Comparison of ENCODE assay signal across 8 cellular contexts in the genomic region with DNA sequence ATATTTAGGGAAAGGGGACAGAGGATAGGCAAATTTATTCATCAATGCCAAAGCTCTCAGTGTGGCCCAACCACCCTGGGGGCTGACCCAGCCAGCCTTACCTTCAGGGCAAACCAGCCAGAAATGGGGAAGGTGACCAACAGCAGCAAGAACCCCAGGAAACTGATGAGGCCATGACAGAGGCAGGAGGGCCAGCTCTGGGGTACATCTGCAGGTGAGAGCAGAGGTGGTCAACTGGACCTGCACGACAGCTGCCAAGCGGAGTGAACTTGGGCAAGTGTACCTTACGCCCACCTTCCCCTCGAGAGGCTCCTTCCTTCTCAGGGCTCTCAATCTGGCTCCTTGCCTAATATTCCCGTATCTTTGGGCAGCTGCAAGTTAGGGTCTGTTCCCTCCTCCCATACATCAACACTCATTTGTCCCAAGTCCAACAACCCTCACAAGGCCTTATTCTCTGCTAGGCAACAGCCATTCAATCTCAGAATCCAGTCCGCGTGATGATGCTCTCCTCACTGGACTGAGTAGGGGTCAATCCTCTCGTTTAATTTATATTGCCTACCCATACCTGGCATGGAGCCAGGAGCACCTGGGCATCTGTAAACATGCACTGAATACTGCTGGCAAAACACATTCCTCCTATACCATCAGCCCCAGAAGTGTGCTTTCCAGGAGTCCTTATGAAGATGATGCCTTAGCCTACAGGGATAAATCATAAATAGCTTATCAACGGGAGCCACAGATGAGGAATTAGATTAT. TPM values are rescaled to one million over a fixed set of nuclear protein-coding genes. Genes with fewer than 3 reads are reported as not detected.
A peak's percentile ranks its signal among the peaks of the same experiment; 100 is the strongest.
DNase-seq lines count a peak whose midpoint lies in the region; ATAC-seq and TF ChIP-seq lines count a peak whose summit lies in the region.

No MANE protein-coding gene starts in this region.

- H3K14ac ChIP-seq in IMR-90 (replicated peaks; ENCODE audit: low read depth, low read length): no peak overlapping the region

- TF ChIP-seq RAD21 in IMR-90 (IDR thresholded peaks at IDR 0.05; ENCODE audit: low read length): no peak

- H3K27ac Mint-ChIP-seq in neural crest cell (ENCODE audit: unreplicated experiment): no peak overlapping the region

- TF ChIP-seq CTCF in A673 (conservative IDR thresholded peaks at IDR 0.05; ENCODE audit: low read depth, low read length): no peak
- no peak for TF ChIP-seq CTCF in IMR-90 (conservative IDR thresholded peaks at IDR 0.05; ENCODE audit: low read depth, low read length)
- TF ChIP-seq CTCF in mammary epithelial cell (conservative IDR thresholded peaks at IDR 0.05 in 1 of 2, IDR thresholded peaks at IDR 0.05 in 1 of 2; ENCODE audit: extremely low read depth in 1 of 2, insufficient read depth in 1 of 2, low read depth in 1 of 2, low read length in 2 of 2): no peak
- no peak for TF ChIP-seq CTCF in neural crest cell (conservative IDR thresholded peaks at IDR 0.05)
- TF ChIP-seq CTCF in body of pancreas (IDR thresholded peaks at IDR 0.05): no peak

- H3K27ac ChIP-seq in A673 (ENCODE audit: low read depth, low read length, poor library complexity, severe bottlenecking) (no peak overlapping the region), IMR-90 (ENCODE audit: insufficient read depth, low read length) (no peak overlapping the region), mammary epithelial cell (ENCODE audit: insufficient read depth, low read depth, low read length) (peak overlapping the region; percentile 11), body of pancreas (peak overlapping the region in 2 of 4 donors; percentile 73 to 77)

- peak overlapping the region; percentile 16; the same call in 2 of the 3 replicates for H2BK15ac ChIP-seq in IMR-90 (ENCODE audit: low read depth, low read length)

- dilution Hi-C loops in IMR-90 (cut with HindIII; ENCODE audit: low sequenced_read_pairs, unreplicated experiment): no loop called here
- dilution Hi-C loops in mammary epithelial cell (cut with HindIII; ENCODE audit: low sequenced_read_pairs): no loop called here

- peaks cover 33% of the 10 kb centered on the region for H3K4me1 Mint-ChIP-seq in neural crest cell

- in situ Hi-C loops in IMR-90 (cut with MboI; ENCODE audit: low sequenced_read_pairs) (loop anchor here (5.0 kb wide), 1 partner anchor 47 kb away; no protein-coding TSS in a partner anchor), mammary epithelial cell (cut with MboI; ENCODE audit: low sequenced_read_pairs in 2 of 2) (no loop called here), KBM-7 (cut with MboI; ENCODE audit: low pct_unique_long_range_greater_than_20kb, low sequenced_read_pairs) (no loop called here)

- H3K79me1 ChIP-seq in IMR-90 (ENCODE audit: low read depth in 1 of 2, low read length in 2 of 2): peaks cover 9 to 58% of the 10 kb centered on the region in 2 experiments; a peak in 3 of 4 replicates

- H3K4me3 ChIP-seq in A673 (ENCODE audit: low read depth, low read length, poor library complexity, severe bottlenecking): no peak overlapping the region
- H3K4me3 ChIP-seq in IMR-90 (ENCODE audit: insufficient read depth, low read depth, low read length): no peak overlapping the region
- H3K4me3 ChIP-seq in mammary epithelial cell (replicated peaks in 1 of 3; ENCODE audit: insufficient read depth in 1 of 3, low read depth in 2 of 3, low read length in 3 of 3): no peak overlapping the region
- H3K4me3 ChIP-seq in body of pancreas: no peak overlapping the region

- H3K36me3 ChIP-seq in A673 (ENCODE audit: insufficient read depth, low read length, poor library complexity, severe bottlenecking) (no peaks in the 10 kb centered on the region), IMR-90 (ENCODE audit: control insufficient read depth, insufficient read depth, low read length) (no peaks in the 10 kb centered on the region), mammary epithelial cell (ENCODE audit: insufficient read depth, low read length) (no peaks in the 10 kb centered on the region), body of pancreas (replicated peaks in 1 of 2; ENCODE audit: insufficient read depth in 1 of 2, low read depth in 2 of 2) (no peaks in the 10 kb centered on the region)

- no peak overlapping the region for H3K9ac ChIP-seq in IMR-90 (ENCODE audit: low read depth, low read length)
- no peak overlapping the region for H3K9ac ChIP-seq in mammary epithelial cell (ENCODE audit: insufficient read depth, low read length)

- DNase-seq in A673 (ENCODE audit: low spot score) (no peak), IMR-90 (no peak), mammary epithelial cell (no peak), neural crest cell (ENCODE audit: low read depth, low spot score) (no peak), KBM-7 (no peak), ureter (ENCODE audit: low spot score) (no peak), body of pancreas (no peak), COLO829 (ENCODE audit: low spot score) (no peak)

- no peak overlapping the region; the same call in 1 of the 2 replicates for H3K23ac ChIP-seq in IMR-90 (ENCODE audit: low read depth, low read length)

- peak overlapping the region; percentile 25 for H2AK9ac ChIP-seq in IMR-90 (replicated peaks; ENCODE audit: low read depth, low read length, poor library complexity)

- no peak overlapping the region for H4K5ac ChIP-seq in IMR-90 (ENCODE audit: low read depth, low read length)

- H2AFZ ChIP-seq in IMR-90 (replicated peaks; ENCODE audit: low read length, poor library complexity): no peak overlapping the region
- H2AFZ ChIP-seq in mammary epithelial cell (ENCODE audit: low read depth, low read length): no peak overlapping the region

- H3K27me3 ChIP-seq in A673 (replicated peaks; ENCODE audit: insufficient read depth, low read depth, low read length, poor library complexity): no peaks in the 10 kb centered on the region
- no peaks in the 10 kb centered on the region for H3K27me3 ChIP-seq in IMR-90 (ENCODE audit: control insufficient read depth, insufficient read depth, low read length)
- no peaks in the 10 kb centered on the region for H3K27me3 ChIP-seq in mammary epithelial cell (ENCODE audit: insufficient read depth, low read length)
- no peaks in the 10 kb centered on the region for H3K27me3 ChIP-seq in body of pancreas

- peak overlapping the region; percentile 97 for H3K4ac ChIP-seq in IMR-90 (ENCODE audit: low read depth, low read length)

- no peaks in the 10 kb centered on the region for H3K9me3 Mint-ChIP-seq in neural crest cell

- peaks cover 15% of the 10 kb centered on the region for H3K79me2 ChIP-seq in mammary epithelial cell (ENCODE audit: insufficient read depth, low read length)

- 86% methylated on average over 5 of the region's 9 CpGs; no CpG with 5 or more reads in 1 of the 2 experiments for WGBS in IMR-90 (ENCODE audit: extremely low coverage in 2 of 2, insufficient read length in 1 of 2), 2 experiments
- WGBS in mammary epithelial cell (ENCODE audit: low coverage, missing lambda C conversion rate): 78% methylated on average over 9 of the region's 9 CpGs
- 66% methylated on average over 9 of the region's 9 CpGs for WGBS in body of pancreas, 2 donors

- POLR2A ChIA-PET in A673 (lab: Charles Lee; ENCODE audit: low non-redundant PET): no interaction called here
- POLR2A ChIA-PET in IMR-90 (lab: Charles Lee; ENCODE audit: unreplicated experiment): no interaction called here

- H4K8ac ChIP-seq in IMR-90 (ENCODE audit: low read depth in 2 of 2, low read length in 2 of 2): peak overlapping the region; percentile 68 to 87; a peak in 1 of 4 replicates

- no peaks in the 10 kb centered on the region for H4K20me1 ChIP-seq in IMR-90 (ENCODE audit: insufficient read depth, low read length)
- H4K20me1 ChIP-seq in mammary epithelial cell (ENCODE audit: insufficient read depth, low read length): no peaks in the 10 kb centered on the region

- intact Hi-C loops in A673 (cut with micrococcal nuclease; ENCODE audit: unreplicated experiment) (no loop called here), IMR-90 (cut with micrococcal nuclease) (loop anchor here (5.0 kb wide), 1 partner anchor 37 kb away; no protein-coding TSS in a partner anchor), mammary epithelial cell (cut with micrococcal nuclease) (no loop called here), body of pancreas (cut with DNase I) (no loop called here)

- TF ChIP-seq POLR2A in IMR-90 (IDR thresholded peaks at IDR 0.05; ENCODE audit: low read depth, low read length) (no peak), body of pancreas (IDR thresholded peaks at IDR 0.05) (no peak)

- ATAC-seq in IMR-90 (ENCODE audit: low read depth): no peak
- no peak for ATAC-seq in body of pancreas

- BruUV-seq in A673 (replicated peaks; lab: Mats Ljungman, UMichigan): TSS peak; percentile 39
- no TSS peak for BruUV-seq in IMR-90 (replicated peaks; lab: Mats Ljungman, UMichigan)
- no TSS peak for BruUV-seq in mammary epithelial cell (replicated peaks; lab: Mats Ljungman, UMichigan)

- H2BK20ac ChIP-seq in IMR-90 (ENCODE audit: low read depth, low read length): peak overlapping the region; percentile 90; the same call in 1 of the 2 replicates

- peak overlapping the region; percentile 83 for H3K4me3 Mint-ChIP-seq in neural crest cell

- H3K4me1 ChIP-seq in A673 (ENCODE audit: insufficient read depth, low read length, poor library complexity, severe bottlenecking): peaks cover 12% of the 10 kb centered on the region
- peaks cover 32% of the 10 kb centered on the region for H3K4me1 ChIP-seq in IMR-90 (ENCODE audit: control insufficient read depth, insufficient read depth, low read length)
- H3K4me1 ChIP-seq in mammary epithelial cell (ENCODE audit: insufficient read depth, low read length): peaks cover 68% of the 10 kb centered on the region
- H3K4me1 ChIP-seq in body of pancreas: peaks cover 72% of the 10 kb centered on the region

- H3K9me1 ChIP-seq in IMR-90 (ENCODE audit: insufficient read depth, low read length): peaks cover 36% of the 10 kb centered on the region

- peak overlapping the region; percentile 94 for H2BK5ac ChIP-seq in IMR-90 (ENCODE audit: low read depth, low read length, poor library complexity, severe bottlenecking)

- H3K9me3 ChIP-seq in A673 (ENCODE audit: low read depth, low read length, poor library complexity, severe bottlenecking) (no peaks in the 10 kb centered on the region), IMR-90 (ENCODE audit: control insufficient read depth, insufficient read depth, low read length) (no peaks in the 10 kb centered on the region), mammary epithelial cell (replicated peaks; ENCODE audit: insufficient read depth, low read length) (no peaks in the 10 kb centered on the region), body of pancreas (no peaks in the 10 kb centered on the region)

- no peaks in the 10 kb centered on the region for H3K27me3 Mint-ChIP-seq in neural crest cell (ENCODE audit: low read depth)

- peak overlapping the region; percentile 94 for H2AK5ac ChIP-seq in IMR-90 (ENCODE audit: low read depth, low read length)

- peak overlapping the region; percentile 94 for H2BK120ac ChIP-seq in IMR-90 (ENCODE audit: low read depth, low read length)

- CTCF ChIA-PET in A673 (lab: Charles Lee) (no interaction called here), IMR-90 (lab: Yijun Ruan, JAX) (interaction anchor here (0.7 kb wide), 1 partner anchor 21 kb away, joined by 3 read pairs; no protein-coding TSS in a partner anchor), mammary epithelial cell (lab: Charles Lee; ENCODE audit: low non-redundant PET) (no interaction called here)

- no peak overlapping the region for H3K4me2 ChIP-seq in IMR-90 (ENCODE audit: low read depth, low read length)
- no peak overlapping the region for H3K4me2 ChIP-seq in mammary epithelial cell (ENCODE audit: insufficient read depth, low read depth, low read length)

- no peaks in the 10 kb centered on the region for H3K36me3 Mint-ChIP-seq in neural crest cell (ENCODE audit: low read depth)

- 0 out of 2 replicates have a peak overlapping the region, but pooled peaks have one; percentile 4 for H4K91ac ChIP-seq in IMR-90 (ENCODE audit: insufficient read depth, low read depth, low read length)

- no peak overlapping the region for H3K18ac ChIP-seq in IMR-90 (ENCODE audit: low read depth, low read length)

- H3K56ac ChIP-seq in IMR-90 (ENCODE audit: extremely low read depth, insufficient read depth, low read length): no peak overlapping the region

RNA-seq across cellular contexts. Expression of gene STOML1, which starts 1.7 kb away (rescaled TPM):
- total RNA-seq in A673 (2021) (7.3 and 10.3 TPM in 2 replicates), IMR-90 (2012; rRNA removed) (11.8 and 12.5 TPM in 2 replicates), mammary epithelial cell (10 to 100 TPM; 14.0 to 15.3 TPM), neural crest cell (8.7 and 9.7 TPM in 2 replicates), ureter (15.0 TPM), body of pancreas (10 to 100 TPM in 1 of 2 donors, 1 to 10 TPM in 1; 6.0 to 10.2 TPM)
- polyA plus RNA-seq in IMR-90 (2012; rRNA removed) (21.2 and 25.0 TPM in 2 replicates), mammary epithelial cell (10.9 TPM)
- polyA plus RNA-seq in IMR-90 (2012; cell fraction: cytosol; rRNA removed): 15.0 and 22.2 TPM in 2 replicates
- polyA plus RNA-seq in IMR-90 (2012; cell fraction: nucleus; rRNA removed; ENCODE audit: low replicate concordance): 13.0 and 29.7 TPM in 2 replicates
- polyA minus RNA-seq in mammary epithelial cell: 36.3 TPM

RNA-seq across cellular contexts. Expression of gene PML, which starts 4.1 kb away (rescaled TPM):
- total RNA-seq in A673 (2021) (39.7 and 40.0 TPM in 2 replicates), IMR-90 (2012; rRNA removed) (8.8 and 10.3 TPM in 2 replicates), mammary epithelial cell (10 to 100 TPM; 38.7 to 55.5 TPM), neural crest cell (30.6 and 38.0 TPM in 2 replicates), ureter (102 TPM), body of pancreas (10 to 100 TPM; 27.8 to 38.2 TPM)
- polyA plus RNA-seq in IMR-90 (2012; rRNA removed) (22.6 and 23.1 TPM in 2 replicates), mammary epithelial cell (16.8 TPM)
- polyA plus RNA-seq in IMR-90 (2012; cell fraction: cytosol; rRNA removed): 28.1 and 29.3 TPM in 2 replicates
- polyA plus RNA-seq in IMR-90 (2012; cell fraction: nucleus; rRNA removed; ENCODE audit: low replicate concordance): 43.2 and 105 TPM in 2 replicates
- polyA minus RNA-seq in mammary epithelial cell: 54.1 TPM
